ENCODE assay signal across 25 cellular contexts in the genomic region with DNA sequence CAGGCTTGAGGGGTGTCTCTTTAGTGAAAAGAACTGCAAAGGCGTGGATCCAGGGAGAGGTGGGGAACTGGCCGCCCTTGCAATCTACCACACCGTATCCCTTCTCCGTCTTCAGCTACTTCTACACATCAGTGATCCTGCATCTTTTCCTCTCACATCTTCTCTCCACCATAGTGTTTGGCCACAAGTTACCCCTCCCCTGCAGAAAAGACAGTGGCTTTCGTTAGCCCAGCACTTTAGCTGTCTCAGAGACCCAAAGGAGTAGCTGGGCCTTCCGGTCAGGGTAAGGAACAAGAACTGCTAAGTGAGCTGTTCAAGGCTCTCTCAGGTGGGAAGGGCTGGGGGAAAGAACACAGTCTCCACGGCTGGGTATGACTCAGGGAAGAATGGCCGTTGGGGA.
DNase-seq lines count a peak whose midpoint lies in the region; ATAC-seq, FAIRE-seq and TF ChIP-seq lines count a peak whose summit lies in the region.
"Had no signal": no experiment of that assay in that cellular context is flagged by ENCODE, and none has a peak within 500 bp of the region (broad histone marks: within the 10 kb centered on the region; RNA-seq: fewer than 3 reads in every experiment).

No MANE protein-coding gene starts in this region.

- H2AFZ ChIP-seq in H1 (ENCODE audit: low read length) (no peak overlapping the region), neural progenitor cell (replicated peaks) (no peak overlapping the region)

- H2AK5ac ChIP-seq in H1 (ENCODE audit: low read depth, low read length), result no peak overlapping the region

- no peak for DNase-seq in H1 (ENCODE audit: low read depth in 1 of 2, low spot score in 2 of 2)
- DNase-seq in esophagus muscularis mucosa (ENCODE audit: extremely low spot score), result peak; percentile 66
- DNase-seq in neural progenitor cell (ENCODE audit: low spot score), result no peak
- DNase-seq in natural killer cell, result no peak
- DNase-seq: 8988T; ACHN; BE2C; C1 segment of cervical spinal cord; CD4-positive, alpha-beta memory T cell; CD4-positive, CD25-positive, alpha-beta regulatory T cell; CD8-positive, alpha-beta memory T cell; COR-L47; DMS 273 treated with DMSO at 0.1 percent for 48 hours; DMS153; DMS53; DMS79; GF-D8 had no signal

- no peak overlapping the region for H2BK5ac ChIP-seq in H1 (ENCODE audit: low read depth, low read length)

- H3K79me2 ChIP-seq in H1 (ENCODE audit: control insufficient read depth in 1 of 2, insufficient read depth in 2 of 2, low read length in 2 of 2) (no peaks in the 10 kb centered on the region), neural progenitor cell (ENCODE audit: low read depth) (no peaks in the 10 kb centered on the region)

- H3K23ac ChIP-seq in H1 (ENCODE audit: insufficient read length), result no peak overlapping the region

- TF ChIP-seq CTCF in H1 (IDR thresholded peaks at IDR 0.05; ENCODE audit: control extremely low read depth in 1 of 3, insufficient read depth in 1 of 3, low read depth in 1 of 3, low read length in 3 of 3) (no peak), esophagus muscularis mucosa (IDR thresholded peaks at IDR 0.05) (no peak), neural progenitor cell (IDR thresholded peaks at IDR 0.05) (no peak), natural killer cell (IDR thresholded peaks at IDR 0.05) (no peak)

- H3K9ac ChIP-seq in H1 (replicated peaks in 1 of 4; ENCODE audit: extremely low read depth in 1 of 4, low read depth in 3 of 4, low read length in 3 of 4) (no peak overlapping the region), neural progenitor cell (no peak overlapping the region)
- H3K9ac ChIP-seq: BLaER1 had no signal

- TF ChIP-seq POLR2A in H1 (IDR thresholded peaks at IDR 0.05; ENCODE audit: control extremely low read depth in 1 of 2, low read depth in 2 of 2, low read length in 2 of 2) (no peak), esophagus muscularis mucosa (IDR thresholded peaks at IDR 0.05; ENCODE audit: low read depth) (no peak)

- H3K23me2 ChIP-seq in H1 (ENCODE audit: low read depth, low read length), result no peaks in the 10 kb centered on the region

- H3K36me3 Mint-ChIP-seq in neural progenitor cell, result no peaks in the 10 kb centered on the region
- no peaks in the 10 kb centered on the region for H3K36me3 Mint-ChIP-seq in natural killer cell
- H3K36me3 Mint-ChIP-seq: CD14-positive monocyte; CD4-positive, alpha-beta memory T cell; CD4-positive, CD25-positive, alpha-beta regulatory T cell; CD8-positive, alpha-beta memory T cell had no signal

- H3K56ac ChIP-seq in H1 (replicated peaks; ENCODE audit: insufficient read length, low read depth, low read length), result no peak overlapping the region

- H3K9me3 ChIP-seq in H1 (ENCODE audit: insufficient read depth in 2 of 2, low read depth in 1 of 2, low read length in 1 of 2), result no peaks in the 10 kb centered on the region
- no peaks in the 10 kb centered on the region for H3K9me3 ChIP-seq in esophagus muscularis mucosa
- no peaks in the 10 kb centered on the region for H3K9me3 ChIP-seq in neural progenitor cell (ENCODE audit: low read depth)
- H3K9me3 ChIP-seq: BE2C, BLaER1 had no signal

- H2BK20ac ChIP-seq in H1 (ENCODE audit: low read length), result no peak overlapping the region

- no peaks in the 10 kb centered on the region for H3K4me1 Mint-ChIP-seq in neural progenitor cell
- H3K4me1 Mint-ChIP-seq in natural killer cell, result no peaks in the 10 kb centered on the region
- H3K4me1 Mint-ChIP-seq: CD14-positive monocyte; CD4-positive, alpha-beta memory T cell; CD8-positive, alpha-beta memory T cell had no signal

- H3K27me3 Mint-ChIP-seq in neural progenitor cell (ENCODE audit: insufficient read depth, low read depth) (no peaks in the 10 kb centered on the region), natural killer cell (ENCODE audit: low read depth in 2 of 2) (peaks cover 8 to 25% of the 10 kb centered on the region in 2 donors)

- H4K20me1 ChIP-seq in H1 (replicated peaks in 1 of 2; ENCODE audit: control insufficient read depth in 1 of 2, insufficient read depth in 2 of 2, low read length in 2 of 2), result no peaks in the 10 kb centered on the region
- H4K20me1 ChIP-seq in neural progenitor cell (ENCODE audit: low read depth), result no peaks in the 10 kb centered on the region
- H4K20me1 ChIP-seq: BLaER1 had no signal

- intact Hi-C loops in esophagus muscularis mucosa (cut with DNase I), result no loop called here
- intact Hi-C loops in natural killer cell (cut with micrococcal nuclease), result no loop called here

- no peaks in the 10 kb centered on the region for H3F3A ChIP-seq in neural progenitor cell (ENCODE audit: low read depth)

- H4K91ac ChIP-seq in H1 (replicated peaks; ENCODE audit: insufficient read length, low read length), result no peak overlapping the region

- ATAC-seq in HG02678 (IDR thresholded peaks at IDR 0.05; ENCODE audit: unreplicated experiment) (no peak), GM21737 (IDR thresholded peaks at IDR 0.05; ENCODE audit: unreplicated experiment) (no peak), natural killer cell (no peak)

- FAIRE-seq in H1 (lab: Jason Lieb, UNC), result no peak
- FAIRE-seq: A204.1, G401.6, GM12891, GM19239 had no signal

- H3K18ac ChIP-seq in H1 (ENCODE audit: extremely low read depth, low read length), result no peak overlapping the region

- H3K14ac ChIP-seq in H1 (ENCODE audit: insufficient read length), result no peak overlapping the region

- TF ChIP-seq RAD21 in H1 (IDR thresholded peaks at IDR 0.05 in 1 of 2, conservative IDR thresholded peaks at IDR 0.05 in 1 of 2; ENCODE audit: low read depth in 2 of 2, low read length in 2 of 2), result no peak

- H3K4me3 ChIP-seq in H1 (ENCODE audit: extremely low read depth in 1 of 4, insufficient read depth in 2 of 4, low read depth in 3 of 4, low read length in 4 of 4) (no peak overlapping the region), esophagus muscularis mucosa (no peak overlapping the region), neural progenitor cell (no peak overlapping the region)
- H3K4me3 ChIP-seq: BLaER1 had no signal

- H3K79me1 ChIP-seq in H1 (ENCODE audit: low read depth, low read length), result no peaks in the 10 kb centered on the region

- H3K27ac ChIP-seq in H1 (ENCODE audit: low read depth, low read length), result no peak overlapping the region
- H3K27ac ChIP-seq in esophagus muscularis mucosa (replicated peaks in 1 of 4), result no peak overlapping the region
- H3K27ac ChIP-seq in neural progenitor cell, result no peak overlapping the region
- H3K27ac ChIP-seq: BLaER1 had no signal

- no peak overlapping the region for H4K8ac ChIP-seq in H1 (ENCODE audit: extremely low read depth, insufficient read depth, low read length)

- H3K4me1 ChIP-seq in H1 (replicated peaks in 1 of 4; ENCODE audit: control insufficient read depth in 3 of 4, insufficient read depth in 4 of 4, low read length in 3 of 4) (peaks cover 0 to 2% (median 0%) of the 10 kb centered on the region in 4 experiments; a peak in 1 of 7 replicates), esophagus muscularis mucosa (peaks cover 0 to 23% (median 14%) of the 10 kb centered on the region in 4 donors), neural progenitor cell (no peaks in the 10 kb centered on the region)
- H3K4me1 ChIP-seq: BE2C, BLaER1 had no signal

- no peaks in the 10 kb centered on the region for H3K9me3 Mint-ChIP-seq in neural progenitor cell
- H3K9me3 Mint-ChIP-seq in natural killer cell, result no peaks in the 10 kb centered on the region
- H3K9me3 Mint-ChIP-seq: CD4-positive, alpha-beta memory T cell had no signal

- no peak overlapping the region for H2BK120ac ChIP-seq in H1 (replicated peaks; ENCODE audit: low read depth, low read length)

- no peak overlapping the region for H3K4ac ChIP-seq in H1 (replicated peaks; ENCODE audit: insufficient read length, low read depth, low read length)

- CTCF ChIA-PET in H1 (lab: Charles Lee; ENCODE audit: partially characterized antibody), result interaction anchor here (0.6 kb wide), 1 partner anchor 142 kb away, joined by 3 read pairs; no protein-coding TSS in a partner anchor

- POLR2A ChIA-PET in H1 (lab: Charles Lee; ENCODE audit: partially characterized antibody), result no interaction called here

- 0 out of 2 replicates have a peak overlapping the region, but pooled peaks have one; percentile 19 for H2BK15ac ChIP-seq in H1 (ENCODE audit: low read length)

- WGBS in H1 (ENCODE audit: extremely low coverage in 1 of 2, insufficient coverage in 1 of 2, insufficient read length in 1 of 2, insufficient replicate concordance in 2 of 2, low coverage in 1 of 2, low lambda C conversion rate in 2 of 2, missing lambda C conversion rate in 1 of 2), 2 experiments, result 80% methylated on average over 8 of the region's 8 CpGs; no CpG with 5 or more reads in 1 of the 2 experiments
- 79% methylated on average over 8 of the region's 8 CpGs for WGBS in esophagus muscularis mucosa

- no peak overlapping the region for H4K5ac ChIP-seq in H1 (ENCODE audit: insufficient read length, low read depth, low read length)

- H3K4me2 ChIP-seq in H1 (ENCODE audit: insufficient read depth in 1 of 2, low read depth in 2 of 2, low read length in 2 of 2), result no peak overlapping the region
- no peak overlapping the region for H3K4me2 ChIP-seq in neural progenitor cell
- H3K4me2 ChIP-seq: BLaER1 had no signal

- H3K27me3 ChIP-seq in H1 (replicated peaks in 1 of 4; ENCODE audit: control insufficient read depth in 3 of 4, extremely low read depth in 1 of 4, insufficient read depth in 3 of 4, low read length in 3 of 4) (no peaks in the 10 kb centered on the region), esophagus muscularis mucosa (no peaks in the 10 kb centered on the region), neural progenitor cell (no peaks in the 10 kb centered on the region)
- H3K27me3 ChIP-seq: BE2C, BLaER1 had no signal

- H2BK12ac ChIP-seq in H1 (ENCODE audit: low read depth, low read length), result no peak overlapping the region

- H3K36me3 ChIP-seq in H1 (ENCODE audit: control insufficient read depth in 2 of 4, insufficient read depth in 4 of 4, low read length in 3 of 4) (no peaks in the 10 kb centered on the region), esophagus muscularis mucosa (no peaks in the 10 kb centered on the region), neural progenitor cell (no peaks in the 10 kb centered on the region)
- H3K36me3 ChIP-seq: BE2C, BLaER1 had no signal

- peak overlapping the region; percentile 12 for H3K27ac Mint-ChIP-seq in neural progenitor cell
- no peak overlapping the region for H3K27ac Mint-ChIP-seq in natural killer cell
- H3K27ac Mint-ChIP-seq: CD4-positive, alpha-beta memory T cell; CD4-positive, CD25-positive, alpha-beta regulatory T cell; CD8-positive, alpha-beta memory T cell had no signal

- no peak overlapping the region for H3K4me3 Mint-ChIP-seq in neural progenitor cell
- H3K4me3 Mint-ChIP-seq in natural killer cell, result no peak overlapping the region
- H3K4me3 Mint-ChIP-seq: CD14-positive monocyte; CD4-positive, alpha-beta memory T cell; CD4-positive, CD25-positive, alpha-beta regulatory T cell; CD8-positive, alpha-beta memory T cell had no signal

- no peak for TF ChIP-seq EP300 in H1 (IDR thresholded peaks at IDR 0.05; ENCODE audit: borderline replicate concordance in 1 of 2, low read depth in 2 of 2, low read length in 2 of 2)
- no peak for TF ChIP-seq EP300 in esophagus muscularis mucosa (IDR thresholded peaks at IDR 0.05)

TF ChIP-seq in H1, 55 proteins besides CTCF, POLR2A, EP300 and RAD21 (continues in another document):
- no peak for TF ChIP-seq SAP30 (IDR thresholded peaks at IDR 0.05; ENCODE audit: insufficient read depth, insufficient replicate concordance, low read length)
- TF ChIP-seq RBBP5 (IDR thresholded peaks at IDR 0.05; ENCODE audit: borderline replicate concordance, low read depth, low read length), result no peak
- TF ChIP-seq CHD1 (IDR thresholded peaks at IDR 0.05; ENCODE audit: low read depth, low read length), result no peak
